Comparison of ENCODE assay signal across 3 cellular contexts in genomic region chr15:67816668-67817067, GRCh38. TPM values are rescaled to one million over a fixed set of nuclear protein-coding genes. Genes with fewer than 3 reads are reported as not detected.
"Had no signal": no experiment of that assay in that cellular context is flagged by ENCODE, and none has a peak within 500 bp of the region (broad histone marks: within the 10 kb centered on the region; RNA-seq: fewer than 3 reads in every experiment).

No MANE protein-coding gene starts in this region.

- DNase-seq: GDM1, GF-D8 had no signal

- H3K4me3 ChIP-seq: GM12878 had no signal

- ATAC-seq: GM12878 had no signal

RNA-seq across cellular contexts. Expression of gene RNU6-1, which starts 23.2 kb away (rescaled TPM):
- polyA plus RNA-seq: GM12878 had no signal
